9 cellular contexts compared by ENCODE assay signal in genomic region chr13:101785858-101786257, GRCh38.
A peak's percentile ranks its signal among the peaks of the same experiment; 100 is the strongest.
DNase-seq lines count a peak whose midpoint lies in the region; ATAC-seq and TF ChIP-seq lines count a peak whose summit lies in the region.
"Had no signal": no experiment of that assay in that cellular context is flagged by ENCODE, and none has a peak within 500 bp of the region (broad histone marks: within the 10 kb centered on the region; RNA-seq: fewer than 3 reads in every experiment).

No MANE protein-coding gene starts in this region.

- H3K36me3 ChIP-seq in PC-9 (ENCODE audit: low read depth) = no peaks in the 10 kb centered on the region
- H3K36me3 ChIP-seq in stomach = no peaks in the 10 kb centered on the region

- no TSS peak for BruUV-seq in PC-9 (replicated peaks; lab: Mats Ljungman, UMichigan)

- no peaks in the 10 kb centered on the region for H3F3A ChIP-seq in PC-9 (ENCODE audit: insufficient read depth, low read depth)

- 0 out of 2 replicates have a peak, but pooled peaks cover 5% of the 10 kb centered on the region for H3K27me3 ChIP-seq in PC-9 (ENCODE audit: insufficient read depth, low read depth)
- H3K27me3 ChIP-seq in stomach = no peaks in the 10 kb centered on the region

- no peaks in the 10 kb centered on the region for H4K20me1 ChIP-seq in PC-9 (ENCODE audit: insufficient read depth)

- no peaks in the 10 kb centered on the region for H3K36me3 Mint-ChIP-seq in activated CD8-positive, alpha-beta memory T cell treated with anti-CD3 and anti-CD28 coated beads, Interleukin-2, amount 10 ng/mL, durations not matched to agents 7 days and 5 days
- no peaks in the 10 kb centered on the region for H3K36me3 Mint-ChIP-seq in natural killer cell

- CTCF ChIA-PET in PC-9 (lab: Charles Lee) = no interaction called here
- CTCF ChIA-PET in activated CD8-positive, alpha-beta memory T cell treated with anti-CD3 and anti-CD28 coated beads, Interleukin-2, amount 10 ng/mL, durations not matched to agents 7 days and 5 days (lab: Charles Lee) = no interaction called here

- POLR2A ChIA-PET in PC-9 (lab: Charles Lee; ENCODE audit: unreplicated experiment) = no interaction called here

- ATAC-seq in activated CD8-positive, alpha-beta memory T cell treated with anti-CD3 and anti-CD28 coated beads, Interleukin-2, amount 10 ng/mL, durations not matched to agents 7 days and 5 days = no peak
- no peak for ATAC-seq in natural killer cell

- no peak overlapping the region for H3K4me2 ChIP-seq in PC-9

- TF ChIP-seq RAD21 in Ishikawa (IDR thresholded peaks at IDR 0.05; ENCODE audit: low read depth) = peak; percentile 36

- in situ Hi-C loops in GM13977 (cut with MboI; ENCODE audit: low pct_unique_long_range_greater_than_20kb, low sequenced_read_pairs, unreplicated experiment) = no loop called here

- no peak for TF ChIP-seq EP300 in Ishikawa (IDR thresholded peaks at IDR 0.05; ENCODE audit: borderline replicate concordance)
- TF ChIP-seq EP300 in stomach (IDR thresholded peaks at IDR 0.05) = no peak

- no peaks in the 10 kb centered on the region for H3K4me1 Mint-ChIP-seq in activated CD8-positive, alpha-beta memory T cell treated with anti-CD3 and anti-CD28 coated beads, Interleukin-2, amount 10 ng/mL, durations not matched to agents 7 days and 5 days
- H3K4me1 Mint-ChIP-seq in natural killer cell = no peaks in the 10 kb centered on the region

- H3K9me3 ChIP-seq in PC-9 (ENCODE audit: insufficient read depth, low read depth) = no peaks in the 10 kb centered on the region
- no peaks in the 10 kb centered on the region for H3K9me3 ChIP-seq in stomach

- H3K79me2 ChIP-seq in PC-9 (ENCODE audit: low read depth) = no peaks in the 10 kb centered on the region

- TF ChIP-seq CTCF in PC-9 (conservative IDR thresholded peaks at IDR 0.05) (peak; percentile 43; the same call in 1 of the 2 replicates), stomach (IDR thresholded peaks at IDR 0.05) (no peak), GM13977 (IDR thresholded peaks at IDR 0.05; ENCODE audit: extremely low read depth, insufficient read depth, missing control alignments) (no peak), natural killer cell (IDR thresholded peaks at IDR 0.05) (no peak)

- H3K4me1 ChIP-seq in PC-9 (replicated peaks; ENCODE audit: insufficient read depth) (no peaks in the 10 kb centered on the region), stomach (no peaks in the 10 kb centered on the region)

- H3K4me3 ChIP-seq in PC-9 = no peak overlapping the region
- no peak overlapping the region for H3K4me3 ChIP-seq in stomach

- H3K27ac ChIP-seq in PC-9 = no peak overlapping the region
- no peak overlapping the region for H3K27ac ChIP-seq in stomach

- H3K27me3 Mint-ChIP-seq in activated CD8-positive, alpha-beta memory T cell treated with anti-CD3 and anti-CD28 coated beads, Interleukin-2, amount 10 ng/mL, durations not matched to agents 7 days and 5 days = peaks cover 12% of the 10 kb centered on the region
- H3K27me3 Mint-ChIP-seq in natural killer cell (ENCODE audit: low read depth in 2 of 2) = no peaks in the 10 kb centered on the region
- H3K27me3 Mint-ChIP-seq: dendritic cell treated with granulocyte-macrophage colony-stimulating factor and Interleukin-4, amounts not matched to agents 40 ng/mL and 50 ng/mL, for 4 days had no signal

- H3K4me3 Mint-ChIP-seq in activated CD8-positive, alpha-beta memory T cell treated with anti-CD3 and anti-CD28 coated beads, Interleukin-2, amount 10 ng/mL, durations not matched to agents 7 days and 5 days = no peak overlapping the region
- no peak overlapping the region for H3K4me3 Mint-ChIP-seq in natural killer cell
- H3K4me3 Mint-ChIP-seq: dendritic cell treated with granulocyte-macrophage colony-stimulating factor and Interleukin-4, amounts not matched to agents 40 ng/mL and 50 ng/mL, for 4 days had no signal

- no peak for TF ChIP-seq POLR2A in stomach (IDR thresholded peaks at IDR 0.05)

- 27 to 63% (median 44%) methylated on average over 1 of the region's 1 CpG for WGBS in stomach, 5 donors

- DNase-seq in DMS79 (lab: John Stamatoyannopoulos, UW) (peak; percentile 13), PC-9 (peak in 1 of 2 experiments; percentile 4), head of caudate nucleus (peak in 23 of 42 donors; percentile 0 to 40 (median 13)), stomach (no peak), GM13977 (ENCODE audit: low spot score) (no peak), natural killer cell (no peak)
- no peak for DNase-seq in activated CD8-positive, alpha-beta memory T cell treated with anti-CD3 and anti-CD28 coated beads, Interleukin-2, amount 10 ng/mL, durations not matched to agents 7 days and 5 days

- H3K9me2 ChIP-seq in PC-9 (ENCODE audit: insufficient read depth) = no peaks in the 10 kb centered on the region

- no peaks in the 10 kb centered on the region for H3K9me3 Mint-ChIP-seq in activated CD8-positive, alpha-beta memory T cell treated with anti-CD3 and anti-CD28 coated beads, Interleukin-2, amount 10 ng/mL, durations not matched to agents 7 days and 5 days (ENCODE audit: low read depth)
- peaks cover 0 to 2% of the 10 kb centered on the region in 2 donors for H3K9me3 Mint-ChIP-seq in natural killer cell
- H3K9me3 Mint-ChIP-seq: dendritic cell treated with granulocyte-macrophage colony-stimulating factor and Interleukin-4, amounts not matched to agents 40 ng/mL and 50 ng/mL, for 4 days had no signal

- H2AFZ ChIP-seq in PC-9 = no peak overlapping the region

- intact Hi-C loops in PC-9 (cut with micrococcal nuclease; ENCODE audit: unreplicated experiment) = no loop called here
- intact Hi-C loops in head of caudate nucleus (cut with DNase I) = no loop called here
- intact Hi-C loops in stomach (cut with DNase I; ENCODE audit: low total_unique reads) = no loop called here
- intact Hi-C loops in natural killer cell (cut with micrococcal nuclease) = no loop called here

- H3K27ac Mint-ChIP-seq in activated CD8-positive, alpha-beta memory T cell treated with anti-CD3 and anti-CD28 coated beads, Interleukin-2, amount 10 ng/mL, durations not matched to agents 7 days and 5 days = no peak overlapping the region
- no peak overlapping the region for H3K27ac Mint-ChIP-seq in natural killer cell
- H3K27ac Mint-ChIP-seq: dendritic cell treated with granulocyte-macrophage colony-stimulating factor and Interleukin-4, amounts not matched to agents 40 ng/mL and 50 ng/mL, for 4 days had no signal

TF ChIP-seq in Ishikawa, 13 proteins besides CTCF, POLR2A, EP300 and RAD21:
- TF ChIP-seq ZBTB7A (IDR thresholded peaks at IDR 0.05; ENCODE audit: low read depth) (no peak), TEAD4 (IDR thresholded peaks at IDR 0.05) (no peak), CREB1 (IDR thresholded peaks at IDR 0.05; ENCODE audit: low read depth) (no peak), FOXM1 (IDR thresholded peaks at IDR 0.05; ENCODE audit: borderline replicate concordance, low read depth) (no peak), REST (IDR thresholded peaks at IDR 0.05; ENCODE audit: low read depth) (no peak), CEBPB (IDR thresholded peaks at IDR 0.05) (no peak), USF1 (IDR thresholded peaks at IDR 0.05) (no peak), MAX (IDR thresholded peaks at IDR 0.05) (no peak)

Comparison
In these comparisons a context has a peak if more than half of its experiments do, and no peak if none do; other contexts are left out.
1. DNase-seq: peak in DMS79 (single experiment) and head of caudate nucleus (23 of 42); none in activated CD8-positive, alpha-beta memory T cell treated with anti-CD3 and anti-CD28 coated beads, Interleukin-2, amount 10 ng/mL, durations not matched to agents 7 days and 5 days (single experiment), stomach (single experiment), GM13977 (single experiment) and natural killer cell (single experiment).